Comparison of ENCODE assay signal across 8 cellular contexts in genomic region chr6:107115695-107116327, GRCh38. TPM values are rescaled to one million over a fixed set of nuclear protein-coding genes. Genes with fewer than 3 reads are reported as not detected.
DNase-seq lines count a peak whose midpoint lies in the region; ATAC-seq and TF ChIP-seq lines count a peak whose summit lies in the region.

No MANE protein-coding gene starts in this region.

- peak overlapping the region in 4 of 7 donors; percentile 17 to 82 (median 55) for H3K27ac Mint-ChIP-seq in CD4-positive, alpha-beta memory T cell
- H3K27ac Mint-ChIP-seq in effector memory CD8-positive, alpha-beta T cell = no peak overlapping the region
- peak overlapping the region; percentile 81 for H3K27ac Mint-ChIP-seq in stimulated activated naive B cell treated with anti-CD40 and anti-IgM and Interleukin-4, amounts not matched to agents 10 μg/mL and 1 μg/mL and 100 μg/mL, for 72 hours

- peak overlapping the region in 1 of 2 experiments; percentile 15 for H3K14ac ChIP-seq in mesenchymal stem cell (ENCODE audit: low read length in 2 of 2)

- H3K36me3 ChIP-seq in CD4-positive, alpha-beta memory T cell (ENCODE audit: insufficient read depth, low read length) = no peaks in the 10 kb centered on the region
- H3K36me3 ChIP-seq in WERI-Rb-1 = no peaks in the 10 kb centered on the region; the same call in 1 of the 2 replicates
- no peaks in the 10 kb centered on the region for H3K36me3 ChIP-seq in mesenchymal stem cell (ENCODE audit: control insufficient read depth in 1 of 2, insufficient read depth in 2 of 2, low read depth in 1 of 2, low read length in 2 of 2)

- peak overlapping the region; percentile 76 for H2AFZ ChIP-seq in mesenchymal stem cell (ENCODE audit: low read depth, low read length)

- H3K4me3 Mint-ChIP-seq in CD4-positive, alpha-beta memory T cell = peak overlapping the region; percentile 85 to 94 (median 86)
- peak overlapping the region; percentile 78 for H3K4me3 Mint-ChIP-seq in effector memory CD8-positive, alpha-beta T cell
- peak overlapping the region; percentile 80 to 82 for H3K4me3 Mint-ChIP-seq in stimulated activated naive B cell treated with anti-CD40 and anti-IgM and Interleukin-4, amounts not matched to agents 10 μg/mL and 1 μg/mL and 100 μg/mL, for 72 hours

- peak overlapping the region in 1 of 2 experiments; percentile 18 for H2BK12ac ChIP-seq in mesenchymal stem cell (ENCODE audit: low read length in 2 of 2)

- CTCF ChIA-PET in CD4-positive, alpha-beta memory T cell (lab: Charles Lee; ENCODE audit: partially characterized antibody) = interaction anchor here (1.2 to 1.3 kb wide), 2 partner anchors 9 to 87 kb away, joined by 3 to 4 read pairs; no protein-coding TSS in a partner anchor

- peak overlapping the region in 1 of 2 experiments; percentile 21 for H3K18ac ChIP-seq in mesenchymal stem cell (ENCODE audit: low read depth in 1 of 2, low read length in 2 of 2)

- no peak overlapping the region for H4K91ac ChIP-seq in mesenchymal stem cell (ENCODE audit: low read length)

- intact Hi-C loops in CD4-positive, alpha-beta memory T cell (cut with micrococcal nuclease) = loop anchor here (2.0 to 10.0 kb wide), 3 partner anchors 139 to 671 kb away; partner anchors contain the start of gene PDSS2

- H2BK15ac ChIP-seq in mesenchymal stem cell (ENCODE audit: low read depth, poor library complexity, severe bottlenecking) = no peak overlapping the region

- peaks cover 0 to 2% (median 0%) of the 10 kb centered on the region in 8 donors for H3K9me3 Mint-ChIP-seq in CD4-positive, alpha-beta memory T cell
- H3K9me3 Mint-ChIP-seq in effector memory CD8-positive, alpha-beta T cell = no peaks in the 10 kb centered on the region
- H3K9me3 Mint-ChIP-seq in stimulated activated naive B cell treated with anti-CD40 and anti-IgM and Interleukin-4, amounts not matched to agents 10 μg/mL and 1 μg/mL and 100 μg/mL, for 72 hours = no peaks in the 10 kb centered on the region

- H2BK120ac ChIP-seq in mesenchymal stem cell (ENCODE audit: low read depth, low read length) = no peak overlapping the region

- peak overlapping the region; percentile 37 for H4K8ac ChIP-seq in mesenchymal stem cell (ENCODE audit: low read length)

- peaks cover 3 to 5% of the 10 kb centered on the region in 2 donors for H3K27me3 Mint-ChIP-seq in CD4-positive, alpha-beta memory T cell
- peaks cover 6 to 12% of the 10 kb centered on the region in 2 donors for H3K27me3 Mint-ChIP-seq in effector memory CD8-positive, alpha-beta T cell
- H3K27me3 Mint-ChIP-seq in stimulated activated naive B cell treated with anti-CD40 and anti-IgM and Interleukin-4, amounts not matched to agents 10 μg/mL and 1 μg/mL and 100 μg/mL, for 72 hours = no peaks in the 10 kb centered on the region

- peak overlapping the region; percentile 50 to 55 for H3K4me3 ChIP-seq in CD4-positive, alpha-beta memory T cell (ENCODE audit: low read length in 2 of 2)
- H3K4me3 ChIP-seq in WERI-Rb-1 (ENCODE audit: low read depth, low read length) (peak overlapping the region; percentile 73), mesenchymal stem cell (ENCODE audit: insufficient read depth in 1 of 2, low read depth in 1 of 2, low read length in 2 of 2) (peak overlapping the region; percentile 78 to 80)

- TF ChIP-seq CTCF in WERI-Rb-1 (IDR thresholded peaks at IDR 0.05; ENCODE audit: low read depth, low read length) = no peak

- no peak overlapping the region for H3K27ac ChIP-seq in CD4-positive, alpha-beta memory T cell (ENCODE audit: low read depth, low read length)
- H3K27ac ChIP-seq in WERI-Rb-1 = peak overlapping the region; percentile 99
- H3K27ac ChIP-seq in mesenchymal stem cell (ENCODE audit: low read length, poor library complexity, severe bottlenecking) = peak overlapping the region; percentile 50

- H3K4ac ChIP-seq in mesenchymal stem cell (ENCODE audit: low read depth in 1 of 2, low read length in 2 of 2) = peak overlapping the region in 1 of 2 experiments; percentile 49

- H3K36me3 Mint-ChIP-seq in CD4-positive, alpha-beta memory T cell = peaks cover 0 to 5% of the 10 kb centered on the region in 2 donors
- peaks cover 10% of the 10 kb centered on the region for H3K36me3 Mint-ChIP-seq in effector memory CD8-positive, alpha-beta T cell (ENCODE audit: insufficient read depth)
- no peaks in the 10 kb centered on the region for H3K36me3 Mint-ChIP-seq in stimulated activated naive B cell treated with anti-CD40 and anti-IgM and Interleukin-4, amounts not matched to agents 10 μg/mL and 1 μg/mL and 100 μg/mL, for 72 hours

- DNase-seq in CD4-positive, alpha-beta memory T cell = peak; percentile 14 to 41 (median 19)
- DNase-seq in NCI-H1417 (lab: John Stamatoyannopoulos, UW) (peak; percentile 73 to 89 (median 87)), WERI-Rb-1 (peak; percentile 88), mesenchymal stem cell (peak; percentile 69), mucosa of gallbladder (ENCODE audit: low spot score) (no peak)
- peak in 2 of 3 experiments; percentile 8 to 14 for DNase-seq in effector memory CD8-positive, alpha-beta T cell
- peak; percentile 18 for DNase-seq in stimulated activated naive B cell treated with anti-CD40 and anti-IgM and Interleukin-4, amounts not matched to agents 10 μg/mL and 1 μg/mL and 100 μg/mL, for 72 hours

- H2BK5ac ChIP-seq in mesenchymal stem cell (ENCODE audit: low read depth, low read length, poor library complexity, severe bottlenecking) = no peak overlapping the region

- H3K23ac ChIP-seq in mesenchymal stem cell (ENCODE audit: low read length in 2 of 2) = no peak overlapping the region

- H3K4me1 ChIP-seq in CD4-positive, alpha-beta memory T cell (ENCODE audit: insufficient read depth, low read length) = peaks cover 19% of the 10 kb centered on the region
- peaks cover 6% of the 10 kb centered on the region for H3K4me1 ChIP-seq in mesenchymal stem cell (ENCODE audit: control insufficient read depth, insufficient read depth, low read depth, low read length)

- H3K4me2 ChIP-seq in mesenchymal stem cell (ENCODE audit: low read length, poor library complexity, severe bottlenecking) = peak overlapping the region; percentile 99

- peaks cover 8% of the 10 kb centered on the region for H3K79me1 ChIP-seq in mesenchymal stem cell (replicated peaks; ENCODE audit: low read length, poor library complexity, severe bottlenecking)

- POLR2A ChIA-PET in CD4-positive, alpha-beta memory T cell (lab: Charles Lee; ENCODE audit: partially characterized antibody) = interaction anchor here (0.6 to 1.3 kb wide), 2 partner anchors 344 to 796 kb away, joined by 3 to 4 read pairs; partner anchors contain the start of gene PDSS2

- under 1% methylated on average over 37 of the region's 45 CpGs for WGBS in mesenchymal stem cell

- H2AK5ac ChIP-seq in mesenchymal stem cell (ENCODE audit: low read length, severe bottlenecking) = no peak overlapping the region

- peaks cover 5% of the 10 kb centered on the region for H3K27me3 ChIP-seq in CD4-positive, alpha-beta memory T cell (ENCODE audit: insufficient read depth, low read length)
- H3K27me3 ChIP-seq in WERI-Rb-1 (ENCODE audit: insufficient read depth, low read depth, severe bottlenecking) (no peaks in the 10 kb centered on the region), mesenchymal stem cell (ENCODE audit: control insufficient read depth in 1 of 2, insufficient read depth in 1 of 2, low read length in 2 of 2) (peaks cover 4 to 16% of the 10 kb centered on the region in 2 experiments)

- no peaks in the 10 kb centered on the region for H3K9me3 ChIP-seq in CD4-positive, alpha-beta memory T cell (ENCODE audit: control insufficient read depth in 1 of 2, low read length in 2 of 2)
- H3K9me3 ChIP-seq in WERI-Rb-1 (ENCODE audit: severe bottlenecking) = no peaks in the 10 kb centered on the region
- H3K9me3 ChIP-seq in mesenchymal stem cell (ENCODE audit: control insufficient read depth, low read length) = no peaks in the 10 kb centered on the region

- peak; percentile 30 for ATAC-seq in GM21447 (IDR thresholded peaks at IDR 0.05; ENCODE audit: unreplicated experiment)
- peak; percentile 24 for ATAC-seq in effector memory CD8-positive, alpha-beta T cell (replicated peaks)
- ATAC-seq in stimulated activated naive B cell treated with anti-CD40 and anti-IgM and Interleukin-4, amounts not matched to agents 10 μg/mL and 1 μg/mL and 100 μg/mL, for 72 hours (replicated peaks) = peak; percentile 35 to 39

- H3K4me1 Mint-ChIP-seq in CD4-positive, alpha-beta memory T cell = peaks cover 8 to 18% (median 13%) of the 10 kb centered on the region in 4 donors
- peaks cover 7 to 8% of the 10 kb centered on the region in 2 donors for H3K4me1 Mint-ChIP-seq in effector memory CD8-positive, alpha-beta T cell (ENCODE audit: low read depth in 2 of 2)
- peaks cover 8 to 21% of the 10 kb centered on the region in 2 donors for H3K4me1 Mint-ChIP-seq in stimulated activated naive B cell treated with anti-CD40 and anti-IgM and Interleukin-4, amounts not matched to agents 10 μg/mL and 1 μg/mL and 100 μg/mL, for 72 hours

- H3K9ac ChIP-seq in mesenchymal stem cell (ENCODE audit: low read length) = peak overlapping the region; percentile 72

RNA-seq across cellular contexts. Expression of gene BEND3, which starts 0.5 kb away (rescaled TPM):
- 1 to 10 TPM in 1 of 2 experiments, under 1 TPM in 1; 0.94 to 1.1 TPM for total RNA-seq in CD4-positive, alpha-beta memory T cell
- under 1 TPM in 1 of 2 donors, not detected in 1; 0.63 TPM for polyA plus RNA-seq in CD4-positive, alpha-beta memory T cell
- 1.3 TPM for polyA plus RNA-seq in mesenchymal stem cell (2013, experiment 1 of 2)
- polyA plus RNA-seq in mesenchymal stem cell (2013, experiment 2 of 2) = 1.4 TPM
- total RNA-seq in mucosa of gallbladder = 5.7 TPM

Comparison
In these comparisons a context has a peak if more than half of its experiments do, and no peak if none do; other contexts are left out.
1. H3K27ac Mint-ChIP-seq: peak in CD4-positive, alpha-beta memory T cell (4 of 7) and stimulated activated naive B cell treated with anti-CD40 and anti-IgM and Interleukin-4, amounts not matched to agents 10 μg/mL and 1 μg/mL and 100 μg/mL, for 72 hours (single experiment); none in effector memory CD8-positive, alpha-beta T cell (0 of 2).
2. Peak in every context shown above with its lines, with median percentiles within 50 percentile points of each other: H3K4me3 ChIP-seq, H3K4me3 Mint-ChIP-seq and ATAC-seq.